Comparison of ENCODE assay signal across 26 cellular contexts in genomic region chr2:11420671-11421070, GRCh38.
"Had no signal": no experiment of that assay in that cellular context is flagged by ENCODE, and none has a peak within 500 bp of the region (broad histone marks: within the 10 kb centered on the region; RNA-seq: fewer than 3 reads in every experiment).

No MANE protein-coding gene starts in this region.

- H3K36me3 ChIP-seq: ascending aorta, cardiac muscle cell, thoracic aorta, WERI-Rb-1 had no signal

- ATAC-seq: activated CD4-positive, CD25-positive, alpha-beta regulatory T cell treated with anti-CD3 and anti-CD28 coated beads, Interleukin-2, amount 50 U/mL, for 24 hours; esophagus mucosa; naive thymus-derived CD8-positive, alpha-beta T cell; SK-N-SH treated with all-trans-retinoic acid at 6 μM for 48 hours; T-helper 17 cell had no signal

- DNase-seq: activated CD4-positive, alpha-beta T cell treated with anti-CD3 and anti-CD28 coated beads for 48 hours; activated CD4-positive, alpha-beta T cell treated with anti-CD3 and anti-CD28 coated beads, Interleukin-2, amount 50 U/mL, for 48 hours; activated CD8-positive, alpha-beta memory T cell treated with anti-CD3 and anti-CD28 coated beads for 24 hours; activated effector memory CD4-positive, alpha-beta T cell treated with anti-CD3 and anti-CD28 coated beads, Interleukin-2, amount 50 U/mL, for 16 hours; activated naive CD4-positive, alpha-beta T cell treated with anti-CD3 and anti-CD28 coated beads for 36 hours; activated naive CD8-positive, alpha-beta T cell treated with anti-CD3 and anti-CD28 coated beads for 36 hours; endodermal cell; glutamatergic neuron; hippocampal formation; left cardiac atrium; midbrain; naive thymus-derived CD8-positive, alpha-beta T cell; retina; stimulated activated CD4-positive, alpha-beta T cell treated with anti-CD3 and anti-CD28 coated beads, Interleukin-15, amount 100 ng/mL, for 24 hours; stimulated activated CD4-positive, alpha-beta T cell treated with anti-CD3 and anti-CD28 coated beads, Interleukin-2, amount 100 ng/mL, for 24 hours; stimulated activated naive CD4-positive, alpha-beta T cell; T-helper 17 cell; T1000; trophoblast cell; WERI-Rb-1 had no signal

- H3K27me3 ChIP-seq: ascending aorta, cardiac muscle cell had no signal

- H3K27ac ChIP-seq: ascending aorta, thoracic aorta, WERI-Rb-1 had no signal

- H3K9me3 ChIP-seq: ascending aorta had no signal

- H3K4me3 ChIP-seq: ascending aorta, cardiac muscle cell had no signal

- H3K4me1 ChIP-seq: ascending aorta had no signal
